9 cellular contexts compared by ENCODE assay signal in the genomic region with DNA sequence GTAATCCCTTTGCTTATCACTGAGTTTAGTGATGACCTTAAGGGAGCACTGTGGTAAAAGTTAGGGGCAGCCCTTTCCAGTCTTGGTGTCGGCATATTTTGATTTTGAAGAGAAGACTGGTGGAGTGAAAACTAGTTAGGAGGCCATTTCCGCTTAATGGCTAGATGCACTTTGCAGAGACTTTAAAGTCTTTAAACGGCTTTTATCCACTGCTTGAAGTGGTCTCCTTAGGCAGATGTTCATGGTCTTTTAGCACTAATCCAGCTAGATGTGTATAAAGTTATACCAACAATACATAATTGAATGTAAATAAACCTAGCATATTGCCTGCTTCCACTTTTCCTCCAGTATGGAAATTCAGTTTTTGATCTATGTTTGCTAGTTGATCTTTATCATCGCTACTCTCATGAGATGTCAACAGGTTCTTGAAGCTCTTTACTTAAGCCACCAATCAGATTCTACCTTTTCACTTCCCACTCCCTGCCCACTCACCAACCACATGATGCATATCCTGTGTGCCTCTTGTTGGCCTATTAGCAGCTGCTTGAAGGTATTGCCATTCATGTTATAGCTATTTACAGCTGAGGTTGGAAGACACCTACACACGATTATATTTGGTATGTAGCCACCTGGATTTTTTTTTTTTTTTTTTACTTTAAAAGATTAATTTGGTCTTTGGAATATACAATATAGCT.
DNase-seq lines count a peak whose midpoint lies in the region; ATAC-seq and TF ChIP-seq lines count a peak whose summit lies in the region.
"Had no signal": no experiment of that assay in that cellular context is flagged by ENCODE, and none has a peak within 500 bp of the region (broad histone marks: within the 10 kb centered on the region; RNA-seq: fewer than 3 reads in every experiment).

No MANE protein-coding gene starts in this region.

- no peaks in the 10 kb centered on the region for H3K9me3 Mint-ChIP-seq in activated T-cell treated with anti-CD3 and anti-CD28 coated beads, Interleukin-2, amount 50 U/mL, for 72 hours
- H3K9me3 Mint-ChIP-seq in nephron progenitor cell = no peaks in the 10 kb centered on the region
- H3K9me3 Mint-ChIP-seq in progenitor cell of endocrine pancreas (ENCODE audit: low read depth) = no peaks in the 10 kb centered on the region
- H3K9me3 Mint-ChIP-seq in glutamatergic neuron (ENCODE audit: unreplicated experiment) = no peaks in the 10 kb centered on the region

- no peak overlapping the region for H3K4me3 Mint-ChIP-seq in activated T-cell treated with anti-CD3 and anti-CD28 coated beads, Interleukin-2, amount 50 U/mL, for 72 hours
- no peak overlapping the region for H3K4me3 Mint-ChIP-seq in nephron progenitor cell
- H3K4me3 Mint-ChIP-seq in progenitor cell of endocrine pancreas (ENCODE audit: low read depth) = no peak overlapping the region
- H3K4me3 Mint-ChIP-seq in glutamatergic neuron (ENCODE audit: unreplicated experiment) = no peak overlapping the region

- TF ChIP-seq CTCF in Loucy (conservative IDR thresholded peaks at IDR 0.05; ENCODE audit: low read length) (no peak), nephron progenitor cell (IDR thresholded peaks at IDR 0.05) (no peak), progenitor cell of endocrine pancreas (IDR thresholded peaks at IDR 0.05; ENCODE audit: unreplicated experiment) (no peak), glutamatergic neuron (IDR thresholded peaks at IDR 0.05; ENCODE audit: partially characterized antibody, unreplicated experiment) (no peak)

- no peak overlapping the region for H3K27ac Mint-ChIP-seq in activated T-cell treated with anti-CD3 and anti-CD28 coated beads, Interleukin-2, amount 50 U/mL, for 72 hours
- H3K27ac Mint-ChIP-seq in nephron progenitor cell (peak overlapping the region; percentile 34), progenitor cell of endocrine pancreas (no peak overlapping the region), glutamatergic neuron (ENCODE audit: unreplicated experiment) (no peak overlapping the region)

- H3K27me3 ChIP-seq in Loucy (ENCODE audit: insufficient read depth, low read length, poor library complexity, severe bottlenecking) = no peaks in the 10 kb centered on the region

- no peaks in the 10 kb centered on the region for H3K27me3 Mint-ChIP-seq in activated T-cell treated with anti-CD3 and anti-CD28 coated beads, Interleukin-2, amount 50 U/mL, for 72 hours (ENCODE audit: low read depth)
- H3K27me3 Mint-ChIP-seq in nephron progenitor cell (ENCODE audit: low read depth, poor library complexity) = no peaks in the 10 kb centered on the region
- peaks cover 2% of the 10 kb centered on the region for H3K27me3 Mint-ChIP-seq in progenitor cell of endocrine pancreas
- peaks cover 2% of the 10 kb centered on the region for H3K27me3 Mint-ChIP-seq in glutamatergic neuron (ENCODE audit: unreplicated experiment)

- H3K4me1 Mint-ChIP-seq in activated T-cell treated with anti-CD3 and anti-CD28 coated beads, Interleukin-2, amount 50 U/mL, for 72 hours (ENCODE audit: low read depth) = peaks cover 19% of the 10 kb centered on the region
- H3K4me1 Mint-ChIP-seq in nephron progenitor cell (peaks cover 28% of the 10 kb centered on the region), progenitor cell of endocrine pancreas (ENCODE audit: low read depth) (peaks cover 27% of the 10 kb centered on the region), glutamatergic neuron (ENCODE audit: low read depth, unreplicated experiment) (no peaks in the 10 kb centered on the region)

- H3K4me3 ChIP-seq in Loucy (ENCODE audit: low read length, poor library complexity, severe bottlenecking) = peak overlapping the region; percentile 56

- no peaks in the 10 kb centered on the region for H3K79me2 ChIP-seq in Loucy (ENCODE audit: insufficient read depth, low read length)

- peak; percentile 78 to 80 for ATAC-seq in activated T-cell treated with anti-CD3 and anti-CD28 coated beads, Interleukin-2, amount 50 U/mL, for 72 hours (replicated peaks in 1 of 2)
- ATAC-seq in GM19467 (IDR thresholded peaks at IDR 0.05; ENCODE audit: unreplicated experiment) (no peak), HG02763 (IDR thresholded peaks at IDR 0.05; ENCODE audit: unreplicated experiment) (no peak)

- peaks cover 0 to 3% of the 10 kb centered on the region in 2 donors for H3K36me3 Mint-ChIP-seq in activated T-cell treated with anti-CD3 and anti-CD28 coated beads, Interleukin-2, amount 50 U/mL, for 72 hours (ENCODE audit: insufficient read depth in 2 of 2)
- peaks cover 26% of the 10 kb centered on the region for H3K36me3 Mint-ChIP-seq in nephron progenitor cell (ENCODE audit: low read depth)
- peaks cover 17% of the 10 kb centered on the region for H3K36me3 Mint-ChIP-seq in progenitor cell of endocrine pancreas (ENCODE audit: insufficient read depth)
- H3K36me3 Mint-ChIP-seq in glutamatergic neuron (ENCODE audit: unreplicated experiment) = peaks cover 6% of the 10 kb centered on the region

- peaks cover 51% of the 10 kb centered on the region for H3K4me1 ChIP-seq in Loucy (ENCODE audit: insufficient read depth, low read length, poor library complexity, severe bottlenecking)

- DNase-seq in ELR (ENCODE audit: low read depth) (peak; percentile 48), nephron progenitor cell (no peak), progenitor cell of endocrine pancreas (ENCODE audit: low spot score, unreplicated experiment) (no peak), glutamatergic neuron (no peak)
- DNase-seq in activated T-cell treated with anti-CD3 and anti-CD28 coated beads, Interleukin-2, amount 50 U/mL, for 72 hours = peak; percentile 33 to 39
- DNase-seq: NCI-H774 had no signal

- peaks cover 4% of the 10 kb centered on the region; the same call in 1 of the 2 replicates for H3K36me3 ChIP-seq in Loucy (ENCODE audit: insufficient read depth, low read length)

- no peaks in the 10 kb centered on the region for H4K20me1 ChIP-seq in Loucy (ENCODE audit: insufficient read depth, low read length, poor library complexity, severe bottlenecking)

- H2AFZ ChIP-seq in Loucy (ENCODE audit: low read length) = no peak overlapping the region

- H3K4me2 ChIP-seq in Loucy (ENCODE audit: low read depth, low read length, poor library complexity, severe bottlenecking) = peak overlapping the region; percentile 77

- H3K9me3 ChIP-seq in Loucy (ENCODE audit: insufficient read depth, low read depth, low read length) = no peaks in the 10 kb centered on the region

- peak overlapping the region; percentile 56 for H3K9ac ChIP-seq in Loucy (ENCODE audit: low read depth, low read length, poor library complexity, severe bottlenecking)

- peaks cover 22% of the 10 kb centered on the region for H3F3A ChIP-seq in Loucy (ENCODE audit: low read depth)

- H3K9me2 ChIP-seq in Loucy (replicated peaks; ENCODE audit: low read depth, low read length) = no peaks in the 10 kb centered on the region

Comparison
In these comparisons a context has a peak if more than half of its experiments do, and no peak if none do; other contexts are left out.
1. DNase-seq: peak in ELR (single experiment) and activated T-cell treated with anti-CD3 and anti-CD28 coated beads, Interleukin-2, amount 50 U/mL, for 72 hours (2 of 2); none in nephron progenitor cell (single experiment), progenitor cell of endocrine pancreas (single experiment) and glutamatergic neuron (single experiment).
2. ATAC-seq: peak in activated T-cell treated with anti-CD3 and anti-CD28 coated beads, Interleukin-2, amount 50 U/mL, for 72 hours (2 of 2); none in GM19467 (single experiment) and HG02763 (single experiment).